In the genomic region with DNA sequence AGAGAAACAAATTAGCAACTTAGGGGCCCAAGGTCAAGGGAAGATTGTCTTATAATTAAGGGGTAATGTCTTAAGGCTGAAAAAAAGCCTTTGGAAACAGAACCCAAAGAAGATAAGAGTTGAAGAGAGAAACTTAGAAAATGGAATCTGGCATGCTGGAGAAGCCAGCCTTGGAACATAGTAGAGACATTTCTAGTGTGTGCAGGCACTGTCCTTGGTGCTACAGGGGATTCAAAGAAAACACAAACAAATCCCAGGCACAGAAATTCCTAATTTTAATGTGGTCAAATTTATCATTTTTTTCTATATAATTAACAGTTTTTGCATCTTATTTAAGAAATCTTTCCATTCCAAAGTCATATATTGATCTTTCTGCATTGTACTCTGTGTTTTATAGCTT, we compare ENCODE assay signal across 34 cellular contexts.
"Had no signal": no experiment of that assay in that cellular context is flagged by ENCODE, and none has a peak within 500 bp of the region (broad histone marks: within the 10 kb centered on the region; RNA-seq: fewer than 3 reads in every experiment).

No MANE protein-coding gene starts in this region.

- H3K27ac ChIP-seq: brain microvascular endothelial cell, Peyer's patch, SJSA1, VCaP had no signal

- H3K27me3 ChIP-seq: brain microvascular endothelial cell, Peyer's patch, SJSA1 had no signal

- DNase-seq: activated B cell treated with CpG ODN at 0.5 μM for 24 hours; activated CD4-positive, alpha-beta memory T cell treated with anti-CD3 and anti-CD28 coated beads for 36 hours; activated CD4-positive, alpha-beta T cell treated with anti-CD3 and anti-CD28 coated beads for 4 hours; activated CD4-positive, alpha-beta T cell treated with anti-CD3 and anti-CD28 coated beads, Interleukin-2, amount 50 U/mL, for 1 hour; activated CD4-positive, CD25-positive, alpha-beta regulatory T cell treated with anti-CD3 and anti-CD28 coated beads, Interleukin-2, amount 50 U/mL, for 72 hours; activated CD8-positive, alpha-beta memory T cell treated with anti-CD3 and anti-CD28 coated beads for 24 hours; activated CD8-positive, alpha-beta memory T cell treated with anti-CD3 and anti-CD28 coated beads, Interleukin-2, amount 10 ng/mL, durations not matched to agents 7 days and 5 days; activated CD8-positive, alpha-beta memory T cell treated with anti-CD3 and anti-CD28 coated beads, Interleukin-2, amount 50 U/mL, for 48 hours; activated effector memory CD4-positive, alpha-beta T cell treated with Interleukin-2 at 50 U/mL for 16 hours; activated naive CD4-positive, alpha-beta T cell treated with anti-CD3 and anti-CD28 coated beads, Interleukin-2, amount 10 ng/mL, durations not matched to agents 7 days and 5 days; activated naive CD8-positive, alpha-beta T cell treated with anti-CD3 and anti-CD28 coated beads, Interleukin-2, amount 50 U/mL, for 24 hours; activated T-cell treated with anti-CD3 and anti-CD28 coated beads, Interleukin-2, amount 50 U/mL, for 48 hours; amniotic stem cell; aorta; brain microvascular endothelial cell; central memory CD4-positive, alpha-beta T cell; Karpas-422; NCI-H1105; NCI-H1417 treated with DMSO at 0.1 percent for 48 hours; NCI-H1930; NCI-H2081 treated with DMSO at 0.1 percent for 48 hours; NCI-H226; NCI-H446 treated with DMSO at 0.1 percent for 48 hours; NCI-H524; NCI-H69; Peyer's patch; RPMI8226; SHP77 treated with DMSO at 0.1 percent for 48 hours; SW 1271; T-helper 1 cell; T-helper 2 cell; T-helper 9 cell had no signal

- H3K36me3 ChIP-seq: brain microvascular endothelial cell, Peyer's patch, SJSA1 had no signal

- H3K9me3 ChIP-seq: Peyer's patch, SJSA1 had no signal

- H3K4me3 ChIP-seq: Peyer's patch, SJSA1 had no signal

- H3K4me1 ChIP-seq: Peyer's patch, SJSA1 had no signal

- ATAC-seq: activated CD8-positive, alpha-beta memory T cell treated with anti-CD3 and anti-CD28 coated beads, Interleukin-2, amount 10 ng/mL, durations not matched to agents 7 days and 5 days; activated naive CD8-positive, alpha-beta T cell treated with anti-CD3 and anti-CD28 coated beads, Interleukin-2, amount 50 U/mL, for 24 hours had no signal
